1 cellular context compared by ENCODE assay signal in genomic region chr18:75429975-75430374, GRCh38.
TF ChIP-seq lines count a peak whose summit lies in the region.

No MANE protein-coding gene starts in this region.

TF ChIP-seq in HCT116, 20 proteins besides CTCF, POLR2A, EP300 and RAD21 (continued from another document):
- TF ChIP-seq, protein P1, sequence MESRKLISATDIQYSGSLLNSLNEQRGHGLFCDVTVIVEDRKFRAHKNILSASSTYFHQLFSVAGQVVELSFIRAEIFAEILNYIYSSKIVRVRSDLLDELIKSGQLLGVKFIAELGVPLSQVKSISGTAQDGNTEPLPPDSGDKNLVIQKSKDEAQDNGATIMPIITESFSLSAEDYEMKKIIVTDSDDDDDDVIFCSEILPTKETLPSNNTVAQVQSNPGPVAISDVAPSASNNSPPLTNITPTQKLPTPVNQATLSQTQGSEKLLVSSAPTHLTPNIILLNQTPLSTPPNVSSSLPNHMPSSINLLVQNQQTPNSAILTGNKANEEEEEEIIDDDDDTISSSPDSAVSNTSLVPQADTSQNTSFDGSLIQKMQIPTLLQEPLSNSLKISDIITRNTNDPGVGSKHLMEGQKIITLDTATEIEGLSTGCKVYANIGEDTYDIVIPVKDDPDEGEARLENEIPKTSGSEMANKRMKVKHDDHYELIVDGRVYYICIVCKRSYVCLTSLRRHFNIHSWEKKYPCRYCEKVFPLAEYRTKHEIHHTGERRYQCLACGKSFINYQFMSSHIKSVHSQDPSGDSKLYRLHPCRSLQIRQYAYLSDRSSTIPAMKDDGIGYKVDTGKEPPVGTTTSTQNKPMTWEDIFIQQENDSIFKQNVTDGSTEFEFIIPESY (IDR thresholded peaks at IDR 0.05; ENCODE audit: extremely low read depth, insufficient replicate concordance, low read length), result no peak
- TF ChIP-seq CEBPB (IDR thresholded peaks at IDR 0.05; ENCODE audit: low read depth) (no peak), POLR2AphosphoS5 (IDR thresholded peaks at IDR 0.05; ENCODE audit: low read depth, low read length) (no peak), EZH2phosphoT487 (IDR thresholded peaks at IDR 0.05; ENCODE audit: borderline replicate concordance) (no peak), JUND (IDR thresholded peaks at IDR 0.05) (no peak), ZFX (IDR thresholded peaks at IDR 0.05) (no peak), SP1 (IDR thresholded peaks at IDR 0.05; ENCODE audit: low read depth) (no peak)
TF ChIP-seq in HCT116: peak in this region for 0.
